10 cellular contexts compared by ENCODE assay signal in genomic region chr3:43327184-43327950, GRCh38. TPM values are rescaled to one million over a fixed set of nuclear protein-coding genes. Genes with fewer than 3 reads are reported as not detected.
DNase-seq lines count a peak whose midpoint lies in the region; TF ChIP-seq lines count a peak whose summit lies in the region.
"Had no signal": no experiment of that assay in that cellular context is flagged by ENCODE, and none has a peak within 500 bp of the region (broad histone marks: within the 10 kb centered on the region; RNA-seq: fewer than 3 reads in every experiment).

No MANE protein-coding gene starts in this region.

- no peak overlapping the region for H3K27ac ChIP-seq in CD4-positive, alpha-beta memory T cell (ENCODE audit: low read depth, low read length)
- H3K27ac ChIP-seq in effector memory CD4-positive, alpha-beta T cell (ENCODE audit: insufficient read depth, low read length, poor library complexity, severe bottlenecking) = peak overlapping the region; percentile 6

- POLR2A ChIA-PET in CD4-positive, alpha-beta memory T cell (lab: Charles Lee; ENCODE audit: partially characterized antibody) = interaction anchor here (0.6 to 1.6 kb wide), 4 partner anchors 19 to 365 kb away, joined by 3 to 4 read pairs (median 4); no protein-coding TSS in a partner anchor

- H3K4me3 Mint-ChIP-seq in CD4-positive, alpha-beta memory T cell = peak overlapping the region in 6 of 8 donors; percentile 12 to 72 (median 50)
- H3K4me3 Mint-ChIP-seq in nephron progenitor cell = no peak overlapping the region

- H3K36me3 Mint-ChIP-seq in CD4-positive, alpha-beta memory T cell = peaks cover 25% of the 10 kb centered on the region in 2 donors
- H3K36me3 Mint-ChIP-seq in nephron progenitor cell (ENCODE audit: low read depth) = peaks cover 44% of the 10 kb centered on the region

- H3K4me1 ChIP-seq in CD4-positive, alpha-beta memory T cell (ENCODE audit: insufficient read depth, low read length) = peaks cover 74% of the 10 kb centered on the region
- peaks cover 7% of the 10 kb centered on the region for H3K4me1 ChIP-seq in effector memory CD4-positive, alpha-beta T cell (ENCODE audit: control insufficient read depth, insufficient read depth, low read length, poor library complexity, severe bottlenecking)

- no peaks in the 10 kb centered on the region for H3K9me3 ChIP-seq in CD4-positive, alpha-beta memory T cell (ENCODE audit: control insufficient read depth in 1 of 2, low read length in 2 of 2)
- no peaks in the 10 kb centered on the region for H3K9me3 ChIP-seq in effector memory CD4-positive, alpha-beta T cell (ENCODE audit: control insufficient read depth, low read length)

- intact Hi-C loops in CD4-positive, alpha-beta memory T cell (cut with micrococcal nuclease) = loop anchor here (5.0 kb wide), 1 partner anchor 35 kb away; no protein-coding TSS in a partner anchor
- intact Hi-C loops in posterior cingulate gyrus (cut with DNase I) = no loop called here

- H3K27me3 Mint-ChIP-seq in CD4-positive, alpha-beta memory T cell = no peaks in the 10 kb centered on the region
- no peaks in the 10 kb centered on the region for H3K27me3 Mint-ChIP-seq in nephron progenitor cell (ENCODE audit: low read depth, poor library complexity)

- CTCF ChIA-PET in CD4-positive, alpha-beta memory T cell (lab: Charles Lee; ENCODE audit: partially characterized antibody) = interaction anchor here (1.3 to 2.2 kb wide), 4 partner anchors 9 to 176 kb away, joined by 4 to 6 read pairs (median 4); no protein-coding TSS in a partner anchor

- H3K27ac Mint-ChIP-seq in CD4-positive, alpha-beta memory T cell = peak overlapping the region; percentile 45 to 91 (median 77)
- H3K27ac Mint-ChIP-seq in nephron progenitor cell = peak overlapping the region; percentile 91

- H3K9me3 Mint-ChIP-seq in CD4-positive, alpha-beta memory T cell = peaks cover 0 to 2% (median 0%) of the 10 kb centered on the region in 8 donors
- H3K9me3 Mint-ChIP-seq in nephron progenitor cell = peaks cover 17% of the 10 kb centered on the region

- in situ Hi-C loops in KBM-7 (cut with MboI; ENCODE audit: low pct_unique_long_range_greater_than_20kb, low sequenced_read_pairs) = no loop called here

- H3K4me1 Mint-ChIP-seq in CD4-positive, alpha-beta memory T cell = peaks cover 48 to 81% (median 66%) of the 10 kb centered on the region in 4 donors
- peaks cover 27% of the 10 kb centered on the region for H3K4me1 Mint-ChIP-seq in nephron progenitor cell

- H3K27me3 ChIP-seq in CD4-positive, alpha-beta memory T cell (ENCODE audit: insufficient read depth, low read length) = no peaks in the 10 kb centered on the region
- no peaks in the 10 kb centered on the region for H3K27me3 ChIP-seq in effector memory CD4-positive, alpha-beta T cell (replicated peaks; ENCODE audit: control insufficient read depth, insufficient read depth, low read length, poor library complexity, severe bottlenecking)
- H3K27me3 ChIP-seq: esophagus squamous epithelium had no signal

- peaks cover 5% of the 10 kb centered on the region for H3K36me3 ChIP-seq in CD4-positive, alpha-beta memory T cell (ENCODE audit: insufficient read depth, low read length)
- H3K36me3 ChIP-seq in effector memory CD4-positive, alpha-beta T cell (ENCODE audit: control insufficient read depth, insufficient read depth, low read length) = peaks cover 5% of the 10 kb centered on the region

- no peak overlapping the region for H3K4me3 ChIP-seq in CD4-positive, alpha-beta memory T cell (ENCODE audit: low read length in 2 of 2)
- H3K4me3 ChIP-seq in effector memory CD4-positive, alpha-beta T cell (ENCODE audit: insufficient read depth, low read depth, low read length, poor library complexity, severe bottlenecking) = no peak overlapping the region
- H3K4me3 ChIP-seq: esophagus squamous epithelium had no signal

- no peak for TF ChIP-seq CTCF in nephron progenitor cell (IDR thresholded peaks at IDR 0.05)

- no peak for DNase-seq in CD4-positive, alpha-beta memory T cell
- DNase-seq in KBM-7 (peak; percentile 47), nephron progenitor cell (no peak), D341Med (ENCODE audit: low spot score) (no peak), NCI-H2029 treated with DMSO at 0.1 percent for 48 hours (lab: John Stamatoyannopoulos, UW) (no peak), posterior cingulate gyrus (no peak), SW 1271 (lab: John Stamatoyannopoulos, UW) (no peak)
- DNase-seq in effector memory CD4-positive, alpha-beta T cell = no peak
- DNase-seq: esophagus squamous epithelium, GDM1 had no signal

RNA-seq across cellular contexts. Expression of gene SNRK, which starts 41.0 kb away (rescaled TPM):
- total RNA-seq in CD4-positive, alpha-beta memory T cell = 100 to 1,000 TPM; 104 to 108 TPM
- 10 to 100 TPM; 39.8 to 50.5 TPM for polyA plus RNA-seq in CD4-positive, alpha-beta memory T cell
